23 cellular contexts compared by ENCODE assay signal in the genomic region with DNA sequence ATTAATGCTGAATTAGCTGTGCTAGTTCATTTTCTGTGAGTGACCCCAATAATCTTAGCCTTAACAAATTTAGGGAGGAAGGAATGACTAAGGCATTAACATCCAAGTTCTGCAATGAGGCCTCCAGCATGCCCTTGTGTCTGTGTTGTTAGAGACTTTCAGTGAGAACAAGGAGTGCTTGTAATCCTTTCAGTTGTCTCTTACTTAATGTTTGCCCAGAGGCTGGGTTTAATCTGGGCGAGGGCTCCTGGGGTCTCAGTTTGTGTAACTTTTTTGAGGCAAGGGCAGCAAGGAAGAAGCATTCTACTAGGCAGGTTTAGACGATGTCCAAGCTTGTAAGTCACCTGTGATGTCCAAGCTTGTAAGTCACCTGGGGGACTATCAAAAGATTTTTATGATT. TPM values are rescaled to one million over a fixed set of nuclear protein-coding genes. Genes with fewer than 3 reads are reported as not detected.
DNase-seq lines count a peak whose midpoint lies in the region; ATAC-seq and TF ChIP-seq lines count a peak whose summit lies in the region.
"Had no signal": no experiment of that assay in that cellular context is flagged by ENCODE, and none has a peak within 500 bp of the region (broad histone marks: within the 10 kb centered on the region; RNA-seq: fewer than 3 reads in every experiment).

No MANE protein-coding gene starts in this region.

- ATAC-seq in sciatic nerve = peak; percentile 59
- no peak for ATAC-seq in activated T-cell treated with anti-CD3 and anti-CD28 coated beads, Interleukin-2, amount 50 U/mL, for 72 hours (replicated peaks in 1 of 2)
- ATAC-seq: A549, SK-N-SH treated with all-trans-retinoic acid at 6 μM for 48 hours had no signal

- no peak for TF ChIP-seq CTCF in H9 (conservative IDR thresholded peaks at IDR 0.05)
- TF ChIP-seq CTCF in MCF 10A (IDR thresholded peaks at IDR 0.05; ENCODE audit: unreplicated experiment) = no peak
- no peak for TF ChIP-seq CTCF in epithelial cell of esophagus (IDR thresholded peaks at IDR 0.05; ENCODE audit: insufficient read depth, low read depth, low read length, missing control alignments)
- TF ChIP-seq CTCF in hepatocyte (IDR thresholded peaks at IDR 0.05; ENCODE audit: poor library complexity) = no peak

- H3K4ac ChIP-seq in H9 (ENCODE audit: low read depth, low read length) = no peak overlapping the region

- BruUV-seq in MCF 10A (replicated peaks; lab: Mats Ljungman, UMichigan) = no TSS peak

- H3K4me1 ChIP-seq in H9 (ENCODE audit: insufficient read depth, low read length) (peaks cover 9% of the 10 kb centered on the region), hepatocyte (ENCODE audit: insufficient read depth) (no peaks in the 10 kb centered on the region)
- H3K4me1 ChIP-seq: A549, Peyer's patch had no signal

- H3K18ac ChIP-seq in H9 (ENCODE audit: insufficient read length, low read depth, low read length) = no peak overlapping the region

- H2BK5ac ChIP-seq in H9 (ENCODE audit: insufficient read length, low read length) = no peak overlapping the region

- H3K9me3 Mint-ChIP-seq in H9 = no peaks in the 10 kb centered on the region; a peak in 1 of 5 replicates
- no peaks in the 10 kb centered on the region for H3K9me3 Mint-ChIP-seq in MCF 10A (ENCODE audit: unreplicated experiment)
- no peaks in the 10 kb centered on the region for H3K9me3 Mint-ChIP-seq in activated T-cell treated with anti-CD3 and anti-CD28 coated beads, Interleukin-2, amount 50 U/mL, for 72 hours
- H3K9me3 Mint-ChIP-seq in activated CD4-positive, alpha-beta T cell treated with anti-CD3 and anti-CD28 coated beads, Interleukin-2, amount 10 ng/mL, durations not matched to agents 7 days and 5 days = no peaks in the 10 kb centered on the region
- H3K9me3 Mint-ChIP-seq: CD4-positive, alpha-beta memory T cell had no signal

- H3K4me3 ChIP-seq in epithelial cell of esophagus (ENCODE audit: low read length) = no peak overlapping the region
- H3K4me3 ChIP-seq in hepatocyte = no peak overlapping the region
- H3K4me3 ChIP-seq: A549, Peyer's patch had no signal

- H2AFZ ChIP-seq in H9 (ENCODE audit: low read length) (no peak overlapping the region), hepatocyte (no peak overlapping the region)

- H3K36me3 ChIP-seq in hepatocyte (replicated peaks; ENCODE audit: insufficient read depth, low read depth) = no peaks in the 10 kb centered on the region
- H3K36me3 ChIP-seq: Peyer's patch had no signal

- H3K23me2 ChIP-seq in H9 (ENCODE audit: insufficient read length, low read depth, low read length, poor library complexity, severe bottlenecking) = no peaks in the 10 kb centered on the region

- H3K27ac ChIP-seq in H9 (ENCODE audit: insufficient read length, low read depth, low read length) (no peak overlapping the region), hepatocyte (no peak overlapping the region)
- H3K27ac ChIP-seq: A549, HL-60, Peyer's patch had no signal

- no peak overlapping the region for H2BK12ac ChIP-seq in H9 (ENCODE audit: insufficient read length, low read depth, low read length)

- intact Hi-C loops in MCF 10A (cut with micrococcal nuclease) (no loop called here), sciatic nerve (cut with DNase I) (no loop called here)

- H3K9me2 ChIP-seq in hepatocyte (replicated peaks; ENCODE audit: insufficient read depth) = no peaks in the 10 kb centered on the region

- no peak overlapping the region for H3K9ac ChIP-seq in H9 (ENCODE audit: extremely low read depth, insufficient read length, low read length)

- H3K27me3 ChIP-seq in H9 (ENCODE audit: insufficient read depth, low read length) (no peaks in the 10 kb centered on the region), hepatocyte (no peaks in the 10 kb centered on the region)
- H3K27me3 ChIP-seq: Peyer's patch had no signal

- H3K14ac ChIP-seq in H9 (ENCODE audit: insufficient read depth, low read length) = no peak overlapping the region

- H3K4me2 ChIP-seq in H9 (ENCODE audit: insufficient read depth, insufficient read length, low read length) (no peak overlapping the region), hepatocyte (no peak overlapping the region)
- H3K4me2 ChIP-seq: A549 had no signal

- H3K27ac Mint-ChIP-seq in H9 (peak overlapping the region; percentile 15 to 75 (median 69); a peak in 3 of 7 replicates), MCF 10A (ENCODE audit: low read depth, unreplicated experiment) (peak overlapping the region; percentile 16)
- H3K27ac Mint-ChIP-seq in activated T-cell treated with anti-CD3 and anti-CD28 coated beads, Interleukin-2, amount 50 U/mL, for 72 hours = no peak overlapping the region
- no peak overlapping the region for H3K27ac Mint-ChIP-seq in activated CD4-positive, alpha-beta T cell treated with anti-CD3 and anti-CD28 coated beads, Interleukin-2, amount 10 ng/mL, durations not matched to agents 7 days and 5 days
- H3K27ac Mint-ChIP-seq: CD4-positive, alpha-beta memory T cell had no signal

- CTCF ChIA-PET in MCF 10A (lab: Yijun Ruan, JAX) = interaction anchor here (0.5 to 5.6 kb wide), 2 partner anchors 38 to 280 kb away, joined by 3 to 78 read pairs; no protein-coding TSS in a partner anchor
- CTCF ChIA-PET in activated CD4-positive, alpha-beta T cell treated with anti-CD3 and anti-CD28 coated beads, Interleukin-2, amount 10 ng/mL, durations not matched to agents 7 days and 5 days (lab: Charles Lee) = no interaction called here

- H2AK5ac ChIP-seq in H9 (ENCODE audit: insufficient read length, low read length) = no peak overlapping the region

- no peak overlapping the region for H3K56ac ChIP-seq in H9 (ENCODE audit: insufficient read length, low read depth, low read length)

- peaks cover 16 to 21% of the 10 kb centered on the region in 2 experiments for H3K4me1 Mint-ChIP-seq in H9
- no peaks in the 10 kb centered on the region for H3K4me1 Mint-ChIP-seq in MCF 10A (ENCODE audit: insufficient read depth, unreplicated experiment)
- no peaks in the 10 kb centered on the region for H3K4me1 Mint-ChIP-seq in activated T-cell treated with anti-CD3 and anti-CD28 coated beads, Interleukin-2, amount 50 U/mL, for 72 hours (ENCODE audit: low read depth)
- H3K4me1 Mint-ChIP-seq in activated CD4-positive, alpha-beta T cell treated with anti-CD3 and anti-CD28 coated beads, Interleukin-2, amount 10 ng/mL, durations not matched to agents 7 days and 5 days = peaks cover 5% of the 10 kb centered on the region
- H3K4me1 Mint-ChIP-seq: CD4-positive, alpha-beta memory T cell had no signal

- H3K27me3 Mint-ChIP-seq in H9 (ENCODE audit: low read depth) (no peaks in the 10 kb centered on the region), MCF 10A (ENCODE audit: insufficient read depth, unreplicated experiment) (no peaks in the 10 kb centered on the region)
- H3K27me3 Mint-ChIP-seq in activated T-cell treated with anti-CD3 and anti-CD28 coated beads, Interleukin-2, amount 50 U/mL, for 72 hours (ENCODE audit: low read depth) = peaks cover 7% of the 10 kb centered on the region
- peaks cover 13% of the 10 kb centered on the region for H3K27me3 Mint-ChIP-seq in activated CD4-positive, alpha-beta T cell treated with anti-CD3 and anti-CD28 coated beads, Interleukin-2, amount 10 ng/mL, durations not matched to agents 7 days and 5 days

- DNase-seq in H9 (no peak), MCF 10A (ENCODE audit: unreplicated experiment) (no peak), epithelial cell of esophagus (ENCODE audit: low read depth) (peak; percentile 36), sciatic nerve (ENCODE audit: low spot score) (no peak), hepatocyte (ENCODE audit: low spot score) (no peak)
- DNase-seq in activated T-cell treated with anti-CD3 and anti-CD28 coated beads, Interleukin-2, amount 50 U/mL, for 72 hours = no peak
- DNase-seq in activated CD4-positive, alpha-beta T cell treated with anti-CD3 and anti-CD28 coated beads, Interleukin-2, amount 10 ng/mL, durations not matched to agents 7 days and 5 days = no peak
- DNase-seq: C1 segment of cervical spinal cord; CD4-positive, alpha-beta memory T cell; COR-L47; DMS53; MV-4-11; NCI-H1105 treated with DMSO at 0.1 percent for 48 hours; NCI-H2029; NCI-H446 treated with DMSO at 0.1 percent for 48 hours; NCI-H526; NCI-H82; Peyer's patch; SIG-M5 had no signal

- H3K23ac ChIP-seq in H9 (ENCODE audit: insufficient read length, low read depth, low read length) = no peak overlapping the region

- no peak overlapping the region for H2BK15ac ChIP-seq in H9 (ENCODE audit: low read depth, low read length)

- no CpG with 5 or more reads among the region's 2 CpGs for WGBS in H9 (ENCODE audit: extremely low coverage, insufficient read length, low lambda C conversion rate)
- WGBS in hepatocyte (ENCODE audit: low lambda C conversion rate, missing lambda C conversion rate) = 48% methylated on average over 2 of the region's 2 CpGs

- H4K5ac ChIP-seq in H9 (ENCODE audit: insufficient read length, low read depth, low read length) = no peak overlapping the region

- H2BK20ac ChIP-seq in H9 (ENCODE audit: low read depth, low read length, poor library complexity, severe bottlenecking) = no peak overlapping the region

- H3T11ph ChIP-seq in H9 (ENCODE audit: low read length) = no peak overlapping the region

- H4K20me1 ChIP-seq in H9 (ENCODE audit: control insufficient read depth, insufficient read depth, insufficient read length) = no peaks in the 10 kb centered on the region
- H4K20me1 ChIP-seq in hepatocyte (ENCODE audit: insufficient read depth, poor library complexity, severe bottlenecking) = no peaks in the 10 kb centered on the region

- no peaks in the 10 kb centered on the region for H3K79me1 ChIP-seq in H9 (ENCODE audit: insufficient read depth, low read depth, low read length, poor library complexity, severe bottlenecking)

- no peak overlapping the region for H2BK120ac ChIP-seq in H9 (ENCODE audit: low read depth, low read length, poor library complexity, severe bottlenecking)

- H4K8ac ChIP-seq in H9 (replicated peaks; ENCODE audit: insufficient read length, low read depth, low read length) = no peak overlapping the region

- H3K4me3 Mint-ChIP-seq in H9 = no peak overlapping the region
- no peak overlapping the region for H3K4me3 Mint-ChIP-seq in MCF 10A (ENCODE audit: unreplicated experiment)
- no peak overlapping the region for H3K4me3 Mint-ChIP-seq in activated T-cell treated with anti-CD3 and anti-CD28 coated beads, Interleukin-2, amount 50 U/mL, for 72 hours
- H3K4me3 Mint-ChIP-seq in activated CD4-positive, alpha-beta T cell treated with anti-CD3 and anti-CD28 coated beads, Interleukin-2, amount 10 ng/mL, durations not matched to agents 7 days and 5 days = no peak overlapping the region
- H3K4me3 Mint-ChIP-seq: CD4-positive, alpha-beta memory T cell had no signal

- H3K36me3 Mint-ChIP-seq in H9 (ENCODE audit: insufficient read depth in 1 of 3, low read depth in 3 of 3) (no peaks in the 10 kb centered on the region), MCF 10A (ENCODE audit: insufficient read depth, unreplicated experiment) (no peaks in the 10 kb centered on the region)
- H3K36me3 Mint-ChIP-seq in activated T-cell treated with anti-CD3 and anti-CD28 coated beads, Interleukin-2, amount 50 U/mL, for 72 hours (ENCODE audit: insufficient read depth in 2 of 2) = no peaks in the 10 kb centered on the region
- no peaks in the 10 kb centered on the region for H3K36me3 Mint-ChIP-seq in activated CD4-positive, alpha-beta T cell treated with anti-CD3 and anti-CD28 coated beads, Interleukin-2, amount 10 ng/mL, durations not matched to agents 7 days and 5 days (ENCODE audit: low read depth)
- H3K36me3 Mint-ChIP-seq: CD4-positive, alpha-beta memory T cell had no signal

- H4K91ac ChIP-seq in H9 (ENCODE audit: insufficient read length, low read depth, low read length) = no peak overlapping the region

- H3K79me2 ChIP-seq in H9 (ENCODE audit: insufficient read depth, low read length) (no peaks in the 10 kb centered on the region), hepatocyte (no peaks in the 10 kb centered on the region)

- POLR2A ChIA-PET in MCF 10A (lab: Yijun Ruan, JAX) = interaction anchor here (0.6 kb wide), 1 partner anchor 1044 kb away, joined by 3 read pairs; no protein-coding TSS in a partner anchor
- POLR2A ChIA-PET in activated CD4-positive, alpha-beta T cell treated with anti-CD3 and anti-CD28 coated beads, Interleukin-2, amount 10 ng/mL, durations not matched to agents 7 days and 5 days (lab: Charles Lee) = no interaction called here

- H3K9me3 ChIP-seq in H9 (ENCODE audit: control insufficient read depth, low read depth, low read length) (no peaks in the 10 kb centered on the region), hepatocyte (ENCODE audit: low read depth) (no peaks in the 10 kb centered on the region)
- H3K9me3 ChIP-seq: A549, Peyer's patch had no signal

RNA-seq across cellular contexts. Expression of a gene that starts 24.3 kb away (rescaled TPM):
- total RNA-seq in H9 (2021) (2.4 and 2.7 TPM in 2 replicates), MCF 10A (2022) (36.5 and 45.0 TPM in 2 replicates), sciatic nerve (0.85 TPM), hepatocyte (0.47 TPM in 1 of 2 replicates, not detected in the other)
- total RNA-seq in activated T-cell treated with anti-CD3 and anti-CD28 coated beads, Interleukin-2, amount 50 U/mL, for 72 hours = 1 to 10 TPM in 1 of 2 donors, under 1 TPM in 1; 0.19 to 1.8 TPM
- total RNA-seq in activated CD4-positive, alpha-beta T cell treated with anti-CD3 and anti-CD28 coated beads, Interleukin-2, amount 10 ng/mL, durations not matched to agents 7 days and 5 days = under 1 TPM; 0.50 to 0.83 TPM
- 0.32 and 0.83 TPM in 2 replicates for polyA plus RNA-seq in hepatocyte
- total RNA-seq: CD4-positive, alpha-beta memory T cell; OCI-LY7 had no signal
- polyA plus RNA-seq: CD4-positive, alpha-beta memory T cell had no signal

Comparison
In these comparisons a context has a peak if more than half of its experiments do, and no peak if none do; other contexts are left out.
1. H3K27ac Mint-ChIP-seq: peak in H9 (3 of 3) and MCF 10A (single experiment); none in activated T-cell treated with anti-CD3 and anti-CD28 coated beads, Interleukin-2, amount 50 U/mL, for 72 hours (single experiment) and activated CD4-positive, alpha-beta T cell treated with anti-CD3 and anti-CD28 coated beads, Interleukin-2, amount 10 ng/mL, durations not matched to agents 7 days and 5 days (single experiment).
2. RNA of a gene that starts 24.3 kb away (total RNA-seq): 36.5 to 45.0 TPM in MCF 10A; 2.4 to 2.7 TPM in H9, 0.19 to 1.8 TPM in activated T-cell treated with anti-CD3 and anti-CD28 coated beads, Interleukin-2, amount 50 U/mL, for 72 hours, 0.85 TPM in sciatic nerve (single experiment), 0.50 to 0.83 TPM in activated CD4-positive, alpha-beta T cell treated with anti-CD3 and anti-CD28 coated beads, Interleukin-2, amount 10 ng/mL, durations not matched to agents 7 days and 5 days and 0.47 TPM in hepatocyte; every median in the first group is over 10 times any median in the second.